In the genomic region with DNA sequence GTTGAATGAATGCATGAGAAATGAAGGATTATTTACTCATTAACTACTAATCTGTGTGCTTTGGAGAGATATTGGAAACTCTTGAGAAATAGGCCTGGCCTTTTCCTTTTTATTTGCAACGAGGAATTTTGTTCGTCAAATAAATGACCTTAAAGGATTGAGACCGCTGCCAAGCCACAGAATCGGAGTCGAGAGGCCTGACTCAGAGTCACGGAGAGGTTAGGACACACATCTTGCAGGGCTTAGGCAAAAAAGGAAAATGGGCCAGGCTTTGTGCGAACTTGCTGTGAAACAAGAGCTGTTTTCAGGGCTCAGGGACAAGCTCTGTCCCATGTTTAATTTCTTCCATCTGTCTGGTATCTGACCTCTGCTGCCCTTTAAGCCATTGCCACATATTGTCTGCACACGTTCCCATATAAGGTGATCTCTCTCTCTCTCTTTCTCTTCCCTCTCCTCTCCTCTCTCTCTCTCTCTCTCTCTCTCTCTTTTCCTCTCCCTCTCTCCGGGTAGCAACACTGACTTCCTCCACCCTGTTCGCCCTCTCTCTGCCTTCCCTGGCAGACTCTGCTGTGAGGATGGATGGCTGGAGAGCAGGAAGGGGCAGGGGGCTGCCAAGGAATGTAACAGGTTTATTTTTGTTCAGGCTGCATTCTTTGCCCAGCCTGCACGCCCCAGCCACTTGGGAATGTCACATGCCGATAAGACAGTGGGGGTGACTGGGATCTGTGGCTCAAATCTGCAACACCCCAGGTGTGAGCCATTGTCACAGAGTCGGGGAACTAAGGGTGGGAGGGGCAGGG, we compare ENCODE assay signal across 1 cellular context.
TF ChIP-seq lines count a peak whose summit lies in the region.

No MANE protein-coding gene starts in this region.

TF ChIP-seq in HepG2, 621 proteins besides CTCF, POLR2A, EP300 and RAD21 (continued from another document and continues in another):
- TF ChIP-seq, protein P1, sequence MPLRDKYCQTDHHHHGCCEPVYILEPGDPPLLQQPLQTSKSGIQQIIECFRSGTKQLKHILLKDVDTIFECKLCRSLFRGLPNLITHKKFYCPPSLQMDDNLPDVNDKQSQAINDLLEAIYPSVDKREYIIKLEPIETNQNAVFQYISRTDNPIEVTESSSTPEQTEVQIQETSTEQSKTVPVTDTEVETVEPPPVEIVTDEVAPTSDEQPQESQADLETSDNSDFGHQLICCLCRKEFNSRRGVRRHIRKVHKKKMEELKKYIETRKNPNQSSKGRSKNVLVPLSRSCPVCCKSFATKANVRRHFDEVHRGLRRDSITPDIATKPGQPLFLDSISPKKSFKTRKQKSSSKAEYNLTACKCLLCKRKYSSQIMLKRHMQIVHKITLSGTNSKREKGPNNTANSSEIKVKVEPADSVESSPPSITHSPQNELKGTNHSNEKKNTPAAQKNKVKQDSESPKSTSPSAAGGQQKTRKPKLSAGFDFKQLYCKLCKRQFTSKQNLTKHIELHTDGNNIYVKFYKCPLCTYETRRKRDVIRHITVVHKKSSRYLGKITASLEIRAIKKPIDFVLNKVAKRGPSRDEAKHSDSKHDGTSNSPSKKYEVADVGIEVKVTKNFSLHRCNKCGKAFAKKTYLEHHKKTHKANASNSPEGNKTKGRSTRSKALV (CRISPR knock-in tag; IDR thresholded peaks at IDR 0.05): no peak
- TF ChIP-seq ZNF136 (CRISPR knock-in tag; IDR thresholded peaks at IDR 0.05; ENCODE audit: low read depth) (no peak), MZF1 (CRISPR knock-in tag; IDR thresholded peaks at IDR 0.05; ENCODE audit: borderline replicate concordance) (no peak), TEAD2 (CRISPR knock-in tag; IDR thresholded peaks at IDR 0.05) (no peak), MED1 (CRISPR knock-in tag; IDR thresholded peaks at IDR 0.05) (peak; percentile 86), ZNF180 (CRISPR knock-in tag; IDR thresholded peaks at IDR 0.05; ENCODE audit: borderline replicate concordance, low read depth) (no peak), SMC3 (IDR thresholded peaks at IDR 0.05; ENCODE audit: low read length) (no peak), ZNF329 (CRISPR knock-in tag; IDR thresholded peaks at IDR 0.05; ENCODE audit: low read depth) (no peak), ZFP36 (IDR thresholded peaks at IDR 0.05; ENCODE audit: borderline replicate concordance, low read depth, low read length, partially characterized antibody) (no peak), SRSF4 (IDR thresholded peaks at IDR 0.05; ENCODE audit: low read depth, low read length, poor library complexity, severe bottlenecking) (no peak), ETV6 (CRISPR knock-in tag; conservative IDR thresholded peaks at IDR 0.05) (no peak), KLF11 (CRISPR knock-in tag; IDR thresholded peaks at IDR 0.05) (no peak), ZNF577 (CRISPR knock-in tag; IDR thresholded peaks at IDR 0.05; ENCODE audit: borderline replicate concordance, low read depth) (no peak), ZNF552 (CRISPR knock-in tag; IDR thresholded peaks at IDR 0.05; ENCODE audit: borderline replicate concordance) (no peak), ZNF207 (IDR thresholded peaks at IDR 0.05; ENCODE audit: borderline replicate concordance) (no peak), TCF7L2 (IDR thresholded peaks at IDR 0.05; ENCODE audit: low read depth, low read length) (no peak), ZNF776 (CRISPR knock-in tag; IDR thresholded peaks at IDR 0.05) (no peak), ZNF777 (CRISPR knock-in tag; IDR thresholded peaks at IDR 0.05) (no peak), ATRX (CRISPR knock-in tag; IDR thresholded peaks at IDR 0.05; ENCODE audit: borderline replicate concordance) (no peak), ZNF841 (CRISPR knock-in tag; IDR thresholded peaks at IDR 0.05; ENCODE audit: borderline replicate concordance) (no peak), MATR3 (CRISPR knock-in tag; IDR thresholded peaks at IDR 0.05) (no peak), HNRNPUL1 (IDR thresholded peaks at IDR 0.05; ENCODE audit: low read depth, low read length) (no peak), TSC22D2 (CRISPR knock-in tag; IDR thresholded peaks at IDR 0.05; ENCODE audit: borderline replicate concordance) (peak; percentile 40; the same call in 1 of the 2 replicates), ZNF652 (CRISPR knock-in tag; IDR thresholded peaks at IDR 0.05; ENCODE audit: borderline replicate concordance, low read depth) (no peak), FOXA3 (CRISPR knock-in tag; IDR thresholded peaks at IDR 0.05) (peak; percentile 76), ZFX (CRISPR knock-in tag; IDR thresholded peaks at IDR 0.05; ENCODE audit: low read depth) (peak; percentile 67; the same call in 1 of the 2 replicates), NONO (IDR thresholded peaks at IDR 0.05) (no peak), NONO (CRISPR knock-in tag; conservative IDR thresholded peaks at IDR 0.05) (peak; percentile 77; the same call in 1 of the 2 replicates), SOX13 (IDR thresholded peaks at IDR 0.05) (peak; percentile 59; the same call in 1 of the 2 replicates), SOX13 (CRISPR knock-in tag; conservative IDR thresholded peaks at IDR 0.05 in 1 of 2, IDR thresholded peaks at IDR 0.05 in 1 of 2) (peak in 1 of 2 experiments; percentile 70; a peak in 2 of 4 replicates), HMGA1 (CRISPR knock-in tag; conservative IDR thresholded peaks at IDR 0.05) (no peak), ZEB1 (IDR thresholded peaks at IDR 0.05; ENCODE audit: insufficient replicate concordance, low read depth) (peak; percentile 68), BCL6 (CRISPR knock-in tag; IDR thresholded peaks at IDR 0.05) (peak; percentile 50), ZNF224 (CRISPR knock-in tag; IDR thresholded peaks at IDR 0.05) (no peak), POLR2G (IDR thresholded peaks at IDR 0.05; ENCODE audit: low read depth, low read length) (peak; percentile 55), ZNF441 (CRISPR knock-in tag; IDR thresholded peaks at IDR 0.05; ENCODE audit: borderline replicate concordance) (0 out of 2 replicates have a peak, but pooled peaks have one; percentile 35), NR2F2 (IDR thresholded peaks at IDR 0.05; ENCODE audit: borderline replicate concordance, low read depth) (peak; percentile 94)
- TF ChIP-seq, protein P2, sequence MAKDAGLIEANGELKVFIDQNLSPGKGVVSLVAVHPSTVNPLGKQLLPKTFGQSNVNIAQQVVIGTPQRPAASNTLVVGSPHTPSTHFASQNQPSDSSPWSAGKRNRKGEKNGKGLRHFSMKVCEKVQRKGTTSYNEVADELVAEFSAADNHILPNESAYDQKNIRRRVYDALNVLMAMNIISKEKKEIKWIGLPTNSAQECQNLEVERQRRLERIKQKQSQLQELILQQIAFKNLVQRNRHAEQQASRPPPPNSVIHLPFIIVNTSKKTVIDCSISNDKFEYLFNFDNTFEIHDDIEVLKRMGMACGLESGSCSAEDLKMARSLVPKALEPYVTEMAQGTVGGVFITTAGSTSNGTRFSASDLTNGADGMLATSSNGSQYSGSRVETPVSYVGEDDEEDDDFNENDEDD (CRISPR knock-in tag; IDR thresholded peaks at IDR 0.05; ENCODE audit: borderline replicate concordance): peak; percentile 26; the same call in 1 of the 2 replicates
- TF ChIP-seq, protein P3, sequence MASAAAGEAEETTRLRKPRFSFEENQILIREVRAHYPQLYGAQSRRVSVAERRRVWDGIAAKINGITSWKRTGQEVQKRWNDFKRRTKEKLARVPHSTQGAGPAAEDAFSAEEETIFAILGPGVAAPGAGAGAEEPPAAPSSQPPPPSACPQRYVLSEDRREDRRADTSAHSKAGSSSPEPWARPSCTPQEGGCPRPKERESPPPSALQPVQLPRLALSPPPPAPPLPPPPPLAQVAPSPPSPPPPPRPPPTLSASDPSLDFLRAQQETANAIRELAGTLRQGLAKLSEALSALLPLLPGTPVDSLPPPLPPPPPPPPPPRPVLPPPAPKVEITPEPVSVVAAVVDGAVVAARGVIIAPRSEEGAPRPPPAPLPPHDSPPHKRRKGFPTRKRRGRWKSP (CRISPR knock-in tag; IDR thresholded peaks at IDR 0.05): no peak
- TF ChIP-seq, protein P4, sequence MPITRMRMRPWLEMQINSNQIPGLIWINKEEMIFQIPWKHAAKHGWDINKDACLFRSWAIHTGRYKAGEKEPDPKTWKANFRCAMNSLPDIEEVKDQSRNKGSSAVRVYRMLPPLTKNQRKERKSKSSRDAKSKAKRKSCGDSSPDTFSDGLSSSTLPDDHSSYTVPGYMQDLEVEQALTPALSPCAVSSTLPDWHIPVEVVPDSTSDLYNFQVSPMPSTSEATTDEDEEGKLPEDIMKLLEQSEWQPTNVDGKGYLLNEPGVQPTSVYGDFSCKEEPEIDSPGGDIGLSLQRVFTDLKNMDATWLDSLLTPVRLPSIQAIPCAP (CRISPR knock-in tag; IDR thresholded peaks at IDR 0.05; ENCODE audit: low read depth): peak; percentile 81; the same call in 1 of the 2 replicates
- TF ChIP-seq, protein P5, sequence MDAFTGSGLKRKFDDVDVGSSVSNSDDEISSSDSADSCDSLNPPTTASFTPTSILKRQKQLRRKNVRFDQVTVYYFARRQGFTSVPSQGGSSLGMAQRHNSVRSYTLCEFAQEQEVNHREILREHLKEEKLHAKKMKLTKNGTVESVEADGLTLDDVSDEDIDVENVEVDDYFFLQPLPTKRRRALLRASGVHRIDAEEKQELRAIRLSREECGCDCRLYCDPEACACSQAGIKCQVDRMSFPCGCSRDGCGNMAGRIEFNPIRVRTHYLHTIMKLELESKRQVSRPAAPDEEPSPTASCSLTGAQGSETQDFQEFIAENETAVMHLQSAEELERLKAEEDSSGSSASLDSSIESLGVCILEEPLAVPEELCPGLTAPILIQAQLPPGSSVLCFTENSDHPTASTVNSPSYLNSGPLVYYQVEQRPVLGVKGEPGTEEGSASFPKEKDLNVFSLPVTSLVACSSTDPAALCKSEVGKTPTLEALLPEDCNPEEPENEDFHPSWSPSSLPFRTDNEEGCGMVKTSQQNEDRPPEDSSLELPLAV (CRISPR knock-in tag; conservative IDR thresholded peaks at IDR 0.05; ENCODE audit: low read depth): no peak
- TF ChIP-seq, protein P6, sequence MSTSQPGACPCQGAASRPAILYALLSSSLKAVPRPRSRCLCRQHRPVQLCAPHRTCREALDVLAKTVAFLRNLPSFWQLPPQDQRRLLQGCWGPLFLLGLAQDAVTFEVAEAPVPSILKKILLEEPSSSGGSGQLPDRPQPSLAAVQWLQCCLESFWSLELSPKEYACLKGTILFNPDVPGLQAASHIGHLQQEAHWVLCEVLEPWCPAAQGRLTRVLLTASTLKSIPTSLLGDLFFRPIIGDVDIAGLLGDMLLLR (CRISPR knock-in tag; IDR thresholded peaks at IDR 0.05): no peak
- TF ChIP-seq, protein P7, sequence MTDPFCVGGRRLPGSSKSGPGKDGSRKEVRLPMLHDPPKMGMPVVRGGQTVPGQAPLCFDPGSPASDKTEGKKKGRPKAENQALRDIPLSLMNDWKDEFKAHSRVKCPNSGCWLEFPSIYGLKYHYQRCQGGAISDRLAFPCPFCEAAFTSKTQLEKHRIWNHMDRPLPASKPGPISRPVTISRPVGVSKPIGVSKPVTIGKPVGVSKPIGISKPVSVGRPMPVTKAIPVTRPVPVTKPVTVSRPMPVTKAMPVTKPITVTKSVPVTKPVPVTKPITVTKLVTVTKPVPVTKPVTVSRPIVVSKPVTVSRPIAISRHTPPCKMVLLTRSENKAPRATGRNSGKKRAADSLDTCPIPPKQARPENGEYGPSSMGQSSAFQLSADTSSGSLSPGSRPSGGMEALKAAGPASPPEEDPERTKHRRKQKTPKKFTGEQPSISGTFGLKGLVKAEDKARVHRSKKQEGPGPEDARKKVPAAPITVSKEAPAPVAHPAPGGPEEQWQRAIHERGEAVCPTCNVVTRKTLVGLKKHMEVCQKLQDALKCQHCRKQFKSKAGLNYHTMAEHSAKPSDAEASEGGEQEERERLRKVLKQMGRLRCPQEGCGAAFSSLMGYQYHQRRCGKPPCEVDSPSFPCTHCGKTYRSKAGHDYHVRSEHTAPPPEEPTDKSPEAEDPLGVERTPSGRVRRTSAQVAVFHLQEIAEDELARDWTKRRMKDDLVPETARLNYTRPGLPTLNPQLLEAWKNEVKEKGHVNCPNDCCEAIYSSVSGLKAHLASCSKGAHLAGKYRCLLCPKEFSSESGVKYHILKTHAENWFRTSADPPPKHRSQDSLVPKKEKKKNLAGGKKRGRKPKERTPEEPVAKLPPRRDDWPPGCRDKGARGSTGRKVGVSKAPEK (CRISPR knock-in tag; IDR thresholded peaks at IDR 0.05; ENCODE audit: borderline replicate concordance): peak; percentile 94; the same call in 1 of the 2 replicates
- TF ChIP-seq, protein P8, sequence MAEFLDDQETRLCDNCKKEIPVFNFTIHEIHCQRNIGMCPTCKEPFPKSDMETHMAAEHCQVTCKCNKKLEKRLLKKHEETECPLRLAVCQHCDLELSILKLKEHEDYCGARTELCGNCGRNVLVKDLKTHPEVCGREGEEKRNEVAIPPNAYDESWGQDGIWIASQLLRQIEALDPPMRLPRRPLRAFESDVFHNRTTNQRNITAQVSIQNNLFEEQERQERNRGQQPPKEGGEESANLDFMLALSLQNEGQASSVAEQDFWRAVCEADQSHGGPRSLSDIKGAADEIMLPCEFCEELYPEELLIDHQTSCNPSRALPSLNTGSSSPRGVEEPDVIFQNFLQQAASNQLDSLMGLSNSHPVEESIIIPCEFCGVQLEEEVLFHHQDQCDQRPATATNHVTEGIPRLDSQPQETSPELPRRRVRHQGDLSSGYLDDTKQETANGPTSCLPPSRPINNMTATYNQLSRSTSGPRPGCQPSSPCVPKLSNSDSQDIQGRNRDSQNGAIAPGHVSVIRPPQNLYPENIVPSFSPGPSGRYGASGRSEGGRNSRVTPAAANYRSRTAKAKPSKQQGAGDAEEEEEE (CRISPR knock-in tag; IDR thresholded peaks at IDR 0.05; ENCODE audit: borderline replicate concordance): no peak
- TF ChIP-seq, protein P9, sequence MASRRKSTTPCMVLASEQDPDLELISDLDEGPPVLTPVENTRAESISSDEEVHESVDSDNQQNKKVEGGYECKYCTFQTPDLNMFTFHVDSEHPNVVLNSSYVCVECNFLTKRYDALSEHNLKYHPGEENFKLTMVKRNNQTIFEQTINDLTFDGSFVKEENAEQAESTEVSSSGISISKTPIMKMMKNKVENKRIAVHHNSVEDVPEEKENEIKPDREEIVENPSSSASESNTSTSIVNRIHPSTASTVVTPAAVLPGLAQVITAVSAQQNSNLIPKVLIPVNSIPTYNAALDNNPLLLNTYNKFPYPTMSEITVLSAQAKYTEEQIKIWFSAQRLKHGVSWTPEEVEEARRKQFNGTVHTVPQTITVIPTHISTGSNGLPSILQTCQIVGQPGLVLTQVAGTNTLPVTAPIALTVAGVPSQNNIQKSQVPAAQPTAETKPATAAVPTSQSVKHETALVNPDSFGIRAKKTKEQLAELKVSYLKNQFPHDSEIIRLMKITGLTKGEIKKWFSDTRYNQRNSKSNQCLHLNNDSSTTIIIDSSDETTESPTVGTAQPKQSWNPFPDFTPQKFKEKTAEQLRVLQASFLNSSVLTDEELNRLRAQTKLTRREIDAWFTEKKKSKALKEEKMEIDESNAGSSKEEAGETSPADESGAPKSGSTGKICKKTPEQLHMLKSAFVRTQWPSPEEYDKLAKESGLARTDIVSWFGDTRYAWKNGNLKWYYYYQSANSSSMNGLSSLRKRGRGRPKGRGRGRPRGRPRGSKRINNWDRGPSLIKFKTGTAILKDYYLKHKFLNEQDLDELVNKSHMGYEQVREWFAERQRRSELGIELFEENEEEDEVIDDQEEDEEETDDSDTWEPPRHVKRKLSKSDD (CRISPR knock-in tag; IDR thresholded peaks at IDR 0.05; ENCODE audit: low read depth): 0 out of 2 replicates have a peak, but pooled peaks have one; percentile 71
- TF ChIP-seq, protein P10, sequence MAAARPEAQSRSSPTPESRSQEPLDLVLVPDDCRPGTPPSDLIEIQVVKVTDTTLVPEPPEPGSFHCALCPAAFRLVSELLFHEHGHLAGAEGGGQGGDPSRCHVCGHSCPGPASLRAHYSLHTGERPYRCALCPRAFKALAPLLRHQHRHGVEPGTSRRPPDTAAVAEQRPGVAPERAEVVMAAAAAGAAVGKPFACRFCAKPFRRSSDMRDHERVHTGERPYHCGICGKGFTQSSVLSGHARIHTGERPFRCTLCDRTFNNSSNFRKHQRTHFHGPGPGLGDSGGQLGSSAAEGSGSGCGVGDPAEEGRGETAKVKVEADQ (CRISPR knock-in tag; IDR thresholded peaks at IDR 0.05; ENCODE audit: borderline replicate concordance): no peak
